11 cellular contexts compared by ENCODE assay signal in the genomic region with DNA sequence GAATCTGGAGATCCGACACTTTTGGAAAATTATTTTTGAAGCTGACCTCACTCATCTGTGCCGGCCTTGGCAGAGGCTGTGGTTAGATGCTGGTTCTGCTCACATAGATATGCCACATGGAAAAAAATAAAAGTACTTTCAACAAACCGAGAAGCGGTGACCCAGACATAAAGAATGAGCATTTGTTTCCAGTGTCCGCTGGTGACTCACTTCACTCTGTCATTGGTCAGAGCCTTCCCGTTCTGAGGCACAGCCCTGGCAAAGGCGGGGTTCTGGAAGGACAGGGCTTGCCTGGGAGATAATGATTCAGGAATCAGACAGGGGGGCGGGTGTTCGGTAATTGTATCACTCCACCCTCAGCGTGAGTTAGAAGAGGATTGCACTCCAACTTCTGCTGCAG.
DNase-seq lines count a peak whose midpoint lies in the region; ATAC-seq, FAIRE-seq and TF ChIP-seq lines count a peak whose summit lies in the region.
"Had no signal": no experiment of that assay in that cellular context is flagged by ENCODE, and none has a peak within 500 bp of the region (broad histone marks: within the 10 kb centered on the region; RNA-seq: fewer than 3 reads in every experiment).

No MANE protein-coding gene starts in this region.

- no peaks in the 10 kb centered on the region for H3K4me1 ChIP-seq in skeletal muscle tissue (ENCODE audit: control insufficient read depth in 3 of 3, insufficient read depth in 3 of 3, low read length in 3 of 3)

- H3K4me3 Mint-ChIP-seq in stimulated activated naive CD8-positive, alpha-beta T cell treated with anti-CD3 and anti-CD28 coated beads, Interleukin-15, amount 100 ng/mL, for 72 hours, result no peak overlapping the region
- H3K4me3 Mint-ChIP-seq: activated naive CD8-positive, alpha-beta T cell had no signal

- H3K27me3 Mint-ChIP-seq in stimulated activated naive CD8-positive, alpha-beta T cell treated with anti-CD3 and anti-CD28 coated beads, Interleukin-15, amount 100 ng/mL, for 72 hours, result no peaks in the 10 kb centered on the region

- no peaks in the 10 kb centered on the region for H3K36me3 ChIP-seq in skeletal muscle tissue (ENCODE audit: control insufficient read depth in 3 of 3, insufficient read depth in 3 of 3, low read length in 3 of 3)

- no peaks in the 10 kb centered on the region for H3K9me3 ChIP-seq in skeletal muscle tissue (ENCODE audit: control insufficient read depth in 3 of 3, low read length in 3 of 3)

- no peak overlapping the region for H3K9ac ChIP-seq in skeletal muscle tissue (ENCODE audit: low read depth in 1 of 3, low read length in 3 of 3)

- H3K4me3 ChIP-seq in skeletal muscle tissue (ENCODE audit: low read length in 3 of 3), result no peak overlapping the region

- no peak for FAIRE-seq in H54 (lab: Jason Lieb, UNC)

- DNase-seq in H54 (ENCODE audit: insufficient read length, low spot score) (peak; percentile 12), Right ventricle myocardium inferior (ENCODE audit: missing footprints) (no peak), NCI-H187 treated with DMSO at 0.1 percent for 48 hours (lab: John Stamatoyannopoulos, UW) (no peak), NCI-H1417 treated with DMSO at 0.1 percent for 48 hours (lab: John Stamatoyannopoulos, UW) (no peak), NCI-H1092 treated with DMSO at 0.1 percent for 48 hours (lab: John Stamatoyannopoulos, UW) (no peak)
- no peak for DNase-seq in stimulated activated naive CD8-positive, alpha-beta T cell treated with anti-CD3 and anti-CD28 coated beads, Interleukin-15, amount 100 ng/mL, for 72 hours
- DNase-seq: NCI-H1930, occipital lobe had no signal

- H3K27ac ChIP-seq in skeletal muscle tissue (ENCODE audit: low read depth, low read length), result peak overlapping the region; percentile 5

- intact Hi-C loops in Right ventricle myocardium inferior (cut with DNase I), result no loop called here

- no peaks in the 10 kb centered on the region for H3K27me3 ChIP-seq in skeletal muscle tissue (ENCODE audit: control insufficient read depth in 3 of 3, insufficient read depth in 3 of 3, low read length in 3 of 3)

- H3K9me3 Mint-ChIP-seq in stimulated activated naive CD8-positive, alpha-beta T cell treated with anti-CD3 and anti-CD28 coated beads, Interleukin-15, amount 100 ng/mL, for 72 hours, result no peaks in the 10 kb centered on the region

- peak; percentile 92 for ATAC-seq in SK-N-SH treated with all-trans-retinoic acid at 6 μM for 48 hours
- ATAC-seq in Right ventricle myocardium inferior, result peak; percentile 57
- no peak for ATAC-seq in stimulated activated naive CD8-positive, alpha-beta T cell treated with anti-CD3 and anti-CD28 coated beads, Interleukin-15, amount 100 ng/mL, for 72 hours

- no peaks in the 10 kb centered on the region for H3K4me1 Mint-ChIP-seq in stimulated activated naive CD8-positive, alpha-beta T cell treated with anti-CD3 and anti-CD28 coated beads, Interleukin-15, amount 100 ng/mL, for 72 hours

- no peak for TF ChIP-seq POLR2A in H54 (IDR thresholded peaks at IDR 0.05; ENCODE audit: low read depth, low read length)

- H3K27ac Mint-ChIP-seq in stimulated activated naive CD8-positive, alpha-beta T cell treated with anti-CD3 and anti-CD28 coated beads, Interleukin-15, amount 100 ng/mL, for 72 hours, result no peak overlapping the region
- H3K27ac Mint-ChIP-seq: activated naive CD8-positive, alpha-beta T cell had no signal

TF ChIP-seq in SK-N-SH treated with all-trans-retinoic acid at 6 μM for 48 hours, 23 proteins besides CTCF, POLR2A, EP300 and RAD21:
- TF ChIP-seq, protein P1, sequence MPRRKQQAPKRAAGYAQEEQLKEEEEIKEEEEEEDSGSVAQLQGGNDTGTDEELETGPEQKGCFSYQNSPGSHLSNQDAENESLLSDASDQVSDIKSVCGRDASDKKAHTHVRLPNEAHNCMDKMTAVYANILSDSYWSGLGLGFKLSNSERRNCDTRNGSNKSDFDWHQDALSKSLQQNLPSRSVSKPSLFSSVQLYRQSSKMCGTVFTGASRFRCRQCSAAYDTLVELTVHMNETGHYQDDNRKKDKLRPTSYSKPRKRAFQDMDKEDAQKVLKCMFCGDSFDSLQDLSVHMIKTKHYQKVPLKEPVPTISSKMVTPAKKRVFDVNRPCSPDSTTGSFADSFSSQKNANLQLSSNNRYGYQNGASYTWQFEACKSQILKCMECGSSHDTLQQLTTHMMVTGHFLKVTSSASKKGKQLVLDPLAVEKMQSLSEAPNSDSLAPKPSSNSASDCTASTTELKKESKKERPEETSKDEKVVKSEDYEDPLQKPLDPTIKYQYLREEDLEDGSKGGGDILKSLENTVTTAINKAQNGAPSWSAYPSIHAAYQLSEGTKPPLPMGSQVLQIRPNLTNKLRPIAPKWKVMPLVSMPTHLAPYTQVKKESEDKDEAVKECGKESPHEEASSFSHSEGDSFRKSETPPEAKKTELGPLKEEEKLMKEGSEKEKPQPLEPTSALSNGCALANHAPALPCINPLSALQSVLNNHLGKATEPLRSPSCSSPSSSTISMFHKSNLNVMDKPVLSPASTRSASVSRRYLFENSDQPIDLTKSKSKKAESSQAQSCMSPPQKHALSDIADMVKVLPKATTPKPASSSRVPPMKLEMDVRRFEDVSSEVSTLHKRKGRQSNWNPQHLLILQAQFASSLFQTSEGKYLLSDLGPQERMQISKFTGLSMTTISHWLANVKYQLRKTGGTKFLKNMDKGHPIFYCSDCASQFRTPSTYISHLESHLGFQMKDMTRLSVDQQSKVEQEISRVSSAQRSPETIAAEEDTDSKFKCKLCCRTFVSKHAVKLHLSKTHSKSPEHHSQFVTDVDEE (CRISPR knock-in tag; IDR thresholded peaks at IDR 0.05), result no peak
- TF ChIP-seq BACH2 (CRISPR knock-in tag; IDR thresholded peaks at IDR 0.05; ENCODE audit: borderline replicate concordance) (no peak), GLIS3 (CRISPR knock-in tag; IDR thresholded peaks at IDR 0.05) (no peak), ZFP3 (CRISPR knock-in tag; IDR thresholded peaks at IDR 0.05) (no peak), ZC3H10 (CRISPR knock-in tag; IDR thresholded peaks at IDR 0.05) (no peak), RARB (CRISPR knock-in tag; IDR thresholded peaks at IDR 0.05) (no peak), ZNF70 (CRISPR knock-in tag; IDR thresholded peaks at IDR 0.05) (no peak), TOX (CRISPR knock-in tag; IDR thresholded peaks at IDR 0.05; ENCODE audit: borderline replicate concordance) (no peak), ZNF8 (CRISPR knock-in tag; IDR thresholded peaks at IDR 0.05) (no peak), SNAI2 (CRISPR knock-in tag; IDR thresholded peaks at IDR 0.05) (no peak)
- TF ChIP-seq, protein P2, sequence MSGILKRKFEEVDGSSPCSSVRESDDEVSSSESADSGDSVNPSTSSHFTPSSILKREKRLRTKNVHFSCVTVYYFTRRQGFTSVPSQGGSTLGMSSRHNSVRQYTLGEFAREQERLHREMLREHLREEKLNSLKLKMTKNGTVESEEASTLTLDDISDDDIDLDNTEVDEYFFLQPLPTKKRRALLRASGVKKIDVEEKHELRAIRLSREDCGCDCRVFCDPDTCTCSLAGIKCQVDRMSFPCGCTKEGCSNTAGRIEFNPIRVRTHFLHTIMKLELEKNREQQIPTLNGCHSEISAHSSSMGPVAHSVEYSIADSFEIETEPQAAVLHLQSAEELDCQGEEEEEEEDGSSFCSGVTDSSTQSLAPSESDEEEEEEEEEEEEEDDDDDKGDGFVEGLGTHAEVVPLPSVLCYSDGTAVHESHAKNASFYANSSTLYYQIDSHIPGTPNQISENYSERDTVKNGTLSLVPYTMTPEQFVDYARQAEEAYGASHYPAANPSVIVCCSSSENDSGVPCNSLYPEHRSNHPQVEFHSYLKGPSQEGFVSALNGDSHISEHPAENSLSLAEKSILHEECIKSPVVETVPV (CRISPR knock-in tag; IDR thresholded peaks at IDR 0.05), result no peak
- TF ChIP-seq, protein P3, sequence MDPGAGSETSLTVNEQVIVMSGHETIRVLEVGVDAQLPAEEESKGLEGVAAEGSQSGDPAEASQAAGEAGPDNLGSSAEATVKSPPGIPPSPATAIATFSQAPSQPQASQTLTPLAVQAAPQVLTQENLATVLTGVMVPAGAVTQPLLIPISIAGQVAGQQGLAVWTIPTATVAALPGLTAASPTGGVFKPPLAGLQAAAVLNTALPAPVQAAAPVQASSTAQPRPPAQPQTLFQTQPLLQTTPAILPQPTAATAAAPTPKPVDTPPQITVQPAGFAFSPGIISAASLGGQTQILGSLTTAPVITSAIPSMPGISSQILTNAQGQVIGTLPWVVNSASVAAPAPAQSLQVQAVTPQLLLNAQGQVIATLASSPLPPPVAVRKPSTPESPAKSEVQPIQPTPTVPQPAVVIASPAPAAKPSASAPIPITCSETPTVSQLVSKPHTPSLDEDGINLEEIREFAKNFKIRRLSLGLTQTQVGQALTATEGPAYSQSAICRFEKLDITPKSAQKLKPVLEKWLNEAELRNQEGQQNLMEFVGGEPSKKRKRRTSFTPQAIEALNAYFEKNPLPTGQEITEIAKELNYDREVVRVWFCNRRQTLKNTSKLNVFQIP (CRISPR knock-in tag; IDR thresholded peaks at IDR 0.05; ENCODE audit: borderline replicate concordance, low read depth), result no peak
